In genomic region chr1:111334169-111334568, GRCh38 we compare ENCODE assay signal across 8 cellular contexts. TPM values are rescaled to one million over a fixed set of nuclear protein-coding genes. Genes with fewer than 3 reads are reported as not detected.
DNase-seq lines count a peak whose midpoint lies in the region; ATAC-seq and TF ChIP-seq lines count a peak whose summit lies in the region.

No MANE protein-coding gene starts in this region.

- H3K27me3 ChIP-seq in foreskin keratinocyte (no peaks in the 10 kb centered on the region), spleen (replicated peaks in 1 of 7) (no peaks in the 10 kb centered on the region)

- peak; percentile 45 for DNase-seq in activated CD8-positive, alpha-beta memory T cell treated with anti-CD3 and anti-CD28 coated beads, Interleukin-2, amount 50 U/mL, for 4 hours
- no peak for DNase-seq in activated CD8-positive, alpha-beta memory T cell treated with anti-CD3 and anti-CD28 coated beads, Interleukin-2, amount 50 U/mL, for 48 hours
- DNase-seq in NCI-H345 (lab: John Stamatoyannopoulos, UW), result peak; percentile 36
- peak; percentile 51 for DNase-seq in activated T-cell treated with anti-CD3 and anti-CD28 coated beads, Interleukin-2, amount 50 U/mL, for 1 hour
- peak in 1 of 2 donors; percentile 36 for DNase-seq in foreskin keratinocyte
- DNase-seq in spleen, result peak; percentile 71
- DNase-seq in NCI-H1930 (lab: John Stamatoyannopoulos, UW), result no peak
- no peak for DNase-seq in NCI-H146 treated with DMSO at 0.1 percent for 48 hours (lab: John Stamatoyannopoulos, UW; ENCODE audit: unreplicated experiment)

- 48 to 82% (median 67%) methylated on average over 2 of the region's 2 CpGs for WGBS in spleen, 5 donors

- intact Hi-C loops in spleen (cut with DNase I; ENCODE audit: low total_unique reads), result loop anchor here (10.0 kb wide), 1 partner anchor 109 kb away; the partner anchor contains the start of gene CHI3L2

- H3K36me3 ChIP-seq in spleen, result no peaks in the 10 kb centered on the region

- H3K4me1 ChIP-seq in foreskin keratinocyte (no peaks in the 10 kb centered on the region), spleen (peaks cover 0 to 6% (median 0%) of the 10 kb centered on the region in 6 donors)

- H3K4me3 ChIP-seq in spleen, result no peak overlapping the region

- no peak overlapping the region for H3K27ac ChIP-seq in foreskin keratinocyte
- H3K27ac ChIP-seq in spleen, result no peak overlapping the region

- TF ChIP-seq CTCF in foreskin keratinocyte (conservative IDR thresholded peaks at IDR 0.05) (peak; percentile 77), spleen (IDR thresholded peaks at IDR 0.05 in 8 of 11, conservative IDR thresholded peaks at IDR 0.05 in 3 of 11) (peak; percentile 30 to 83 (median 61))

- TF ChIP-seq POLR2A in spleen (IDR thresholded peaks at IDR 0.05), result no peak

- peaks cover 0 to 44% (median 24%) of the 10 kb centered on the region in 8 donors for H3K9me3 ChIP-seq in spleen

- peak; percentile 65 for ATAC-seq in foreskin keratinocyte

RNA-seq across cellular contexts. Expression of gene CHIA, which starts 43.5 kb away (rescaled TPM):
- not detected in 2 replicates for total RNA-seq in foreskin keratinocyte
- polyA plus RNA-seq in foreskin keratinocyte, result not detected in 2 replicates
- total RNA-seq in spleen, result not detected
- under 1 TPM in 1 of 3 donors, not detected in 2; 0.14 TPM for polyA plus RNA-seq in spleen

Comparison
In these comparisons a context has a peak if more than half of its experiments do, and no peak if none do; other contexts are left out.
1. DNase-seq: peak in activated CD8-positive, alpha-beta memory T cell treated with anti-CD3 and anti-CD28 coated beads, Interleukin-2, amount 50 U/mL, for 4 hours (single experiment), NCI-H345 (single experiment), activated T-cell treated with anti-CD3 and anti-CD28 coated beads, Interleukin-2, amount 50 U/mL, for 1 hour (single experiment) and spleen (single experiment); none in activated CD8-positive, alpha-beta memory T cell treated with anti-CD3 and anti-CD28 coated beads, Interleukin-2, amount 50 U/mL, for 48 hours (single experiment), NCI-H1930 (0 of 2) and NCI-H146 treated with DMSO at 0.1 percent for 48 hours (single experiment).